Comparison of ENCODE assay signal across 30 cellular contexts in genomic region chr11:131943296-131943695, GRCh38.
DNase-seq lines count a peak whose midpoint lies in the region; ATAC-seq and TF ChIP-seq lines count a peak whose summit lies in the region.
"Had no signal": no experiment of that assay in that cellular context is flagged by ENCODE, and none has a peak within 500 bp of the region (broad histone marks: within the 10 kb centered on the region; RNA-seq: fewer than 3 reads in every experiment).

No MANE protein-coding gene starts in this region.

- H3K9me3 Mint-ChIP-seq in H9, result no peaks in the 10 kb centered on the region
- H3K9me3 Mint-ChIP-seq: activated CD4-positive, alpha-beta memory T cell treated with anti-CD3 and anti-CD28 coated beads for 36 hours; activated T-helper 1 cell treated with anti-CD3 and anti-CD28 coated beads, Interleukin-12 subunit alpha, Interleukin-12 subunit beta, Interleukin-2, Interleukin-4 antibody, amounts not matched to agents 30 ng/mL and 10 ng/mL and 1 ng/mL, durations not matched to agents 14 hours and 24 hours and 36 hours; GM23338; neural crest cell; T-helper 1 cell treated with Interleukin-12 subunit alpha and Interleukin-12 subunit beta and Interleukin-4 antibody, amounts not matched to agents 30 μg/mL and 1 μg/mL, for 36 hours had no signal

- no peak for TF ChIP-seq POLR2A in GM18505 (IDR thresholded peaks at IDR 0.05; ENCODE audit: borderline replicate concordance, extremely low read depth, insufficient read depth, insufficient read length)

- H3K9me3 ChIP-seq in H9 (ENCODE audit: control insufficient read depth, low read depth, low read length), result no peaks in the 10 kb centered on the region
- H3K9me3 ChIP-seq: colonic mucosa, pancreas, right lobe of liver, SK-N-SH, upper lobe of left lung had no signal

- H3K18ac ChIP-seq in H9 (ENCODE audit: insufficient read length, low read depth, low read length), result no peak overlapping the region

- H2BK5ac ChIP-seq in H9 (ENCODE audit: insufficient read length, low read length), result no peak overlapping the region

- H3T11ph ChIP-seq in H9 (ENCODE audit: low read length), result no peak overlapping the region

- no peak overlapping the region for H3K4ac ChIP-seq in H9 (ENCODE audit: low read depth, low read length)

- no peak overlapping the region for H2BK12ac ChIP-seq in H9 (ENCODE audit: insufficient read length, low read depth, low read length)

- no peaks in the 10 kb centered on the region for H3K79me2 ChIP-seq in H9 (ENCODE audit: insufficient read depth, low read length)

- H4K8ac ChIP-seq in H9 (replicated peaks; ENCODE audit: insufficient read length, low read depth, low read length), result no peak overlapping the region

- peak; percentile 80 for DNase-seq in COR-L47 (lab: John Stamatoyannopoulos, UW)
- DNase-seq in H9, result no peak
- DNase-seq in NCI-H69 (lab: John Stamatoyannopoulos, UW), result peak; percentile 88
- peak; percentile 70 for DNase-seq in cerebellar cortex (ENCODE audit: low spot score)
- DNase-seq in islet precursor cell, result no peak
- DNase-seq: ACHN; activated CD4-positive, alpha-beta memory T cell treated with anti-CD3 and anti-CD28 coated beads for 36 hours; activated CD8-positive, alpha-beta memory T cell treated with anti-CD3 and anti-CD28 coated beads, Interleukin-2, amount 50 U/mL, for 4 hours; activated naive CD4-positive, alpha-beta T cell treated with anti-CD3 and anti-CD28 coated beads, Interleukin-2, amount 50 U/mL, for 16 hours; amygdala; colonic mucosa; effector CD8-positive, alpha-beta T cell; IMR-90; NCI-H2029 treated with DMSO at 0.1 percent for 48 hours; NCI-H446; right lobe of liver; SK-N-SH; stimulated activated CD4-positive, alpha-beta T cell treated with anti-CD3 and anti-CD28 coated beads, Interleukin-12 subunit alpha, Interleukin-12 subunit beta, amount 100 ng/mL, for 4 hours; stimulated activated CD4-positive, alpha-beta T cell treated with anti-CD3 and anti-CD28 coated beads, Interleukin-4, amount 100 ng/mL, for 24 hours; upper lobe of left lung had no signal

- no CpG with 5 or more reads among the region's 6 CpGs for WGBS in H9 (ENCODE audit: extremely low coverage, insufficient read length, low lambda C conversion rate)

- H3K14ac ChIP-seq in H9 (ENCODE audit: insufficient read depth, low read length), result no peak overlapping the region

- no peak for TF ChIP-seq CTCF in H9 (conservative IDR thresholded peaks at IDR 0.05)

- no peak overlapping the region for H2AK5ac ChIP-seq in H9 (ENCODE audit: insufficient read length, low read length)

- H3K23me2 ChIP-seq in H9 (ENCODE audit: insufficient read length, low read depth, low read length, poor library complexity, severe bottlenecking), result no peaks in the 10 kb centered on the region

- no peaks in the 10 kb centered on the region for H3K27me3 Mint-ChIP-seq in H9 (ENCODE audit: low read depth)
- H3K27me3 Mint-ChIP-seq: activated CD4-positive, alpha-beta memory T cell treated with anti-CD3 and anti-CD28 coated beads for 36 hours had no signal

- no peaks in the 10 kb centered on the region for H4K20me1 ChIP-seq in H9 (ENCODE audit: control insufficient read depth, insufficient read depth, insufficient read length)

- no peak overlapping the region for H3K23ac ChIP-seq in H9 (ENCODE audit: insufficient read length, low read depth, low read length)

- no peak overlapping the region for H3K4me2 ChIP-seq in H9 (ENCODE audit: insufficient read depth, insufficient read length, low read length)
- H3K4me2 ChIP-seq: GM23338, SK-N-SH had no signal

- H3K4me1 ChIP-seq in H9 (ENCODE audit: insufficient read depth, low read length), result no peaks in the 10 kb centered on the region
- H3K4me1 ChIP-seq: colonic mucosa, pancreas, right lobe of liver, upper lobe of left lung had no signal

- no peaks in the 10 kb centered on the region for H3K79me1 ChIP-seq in H9 (ENCODE audit: insufficient read depth, low read depth, low read length, poor library complexity, severe bottlenecking)

- peak overlapping the region in 2 of 3 experiments; percentile 28 to 34; a peak in 1 of 7 replicates for H3K27ac Mint-ChIP-seq in H9
- H3K27ac Mint-ChIP-seq: activated CD4-positive, alpha-beta memory T cell treated with anti-CD3 and anti-CD28 coated beads for 36 hours; activated T-helper 1 cell treated with anti-CD3 and anti-CD28 coated beads, Interleukin-12 subunit alpha, Interleukin-12 subunit beta, Interleukin-2, Interleukin-4 antibody, amounts not matched to agents 30 ng/mL and 10 ng/mL and 1 ng/mL, durations not matched to agents 14 hours and 24 hours and 36 hours; GM23338; stimulated activated effector memory CD8-positive, alpha-beta T cell treated with anti-CD3 and anti-CD28 coated beads, Interleukin-12 subunit alpha, Interleukin-12 subunit beta, amount 100 ng/mL, for 72 hours; T-helper 1 cell treated with Interleukin-12 subunit alpha and Interleukin-12 subunit beta and Interleukin-4 antibody, amounts not matched to agents 30 μg/mL and 1 μg/mL, for 36 hours had no signal

- no peak overlapping the region for H3K27ac ChIP-seq in H9 (ENCODE audit: insufficient read length, low read depth, low read length)
- H3K27ac ChIP-seq: colonic mucosa, pancreas, right lobe of liver, upper lobe of left lung had no signal

- H4K5ac ChIP-seq in H9 (ENCODE audit: insufficient read length, low read depth, low read length), result no peak overlapping the region

- H2BK20ac ChIP-seq in H9 (ENCODE audit: low read depth, low read length, poor library complexity, severe bottlenecking), result no peak overlapping the region

- H3K56ac ChIP-seq in H9 (ENCODE audit: insufficient read length, low read depth, low read length), result no peak overlapping the region

- no peak overlapping the region for H4K91ac ChIP-seq in H9 (ENCODE audit: insufficient read length, low read depth, low read length)

- peaks cover under 1% of the 10 kb centered on the region in 2 experiments for H3K4me1 Mint-ChIP-seq in H9
- H3K4me1 Mint-ChIP-seq: stimulated activated effector memory CD8-positive, alpha-beta T cell treated with anti-CD3 and anti-CD28 coated beads, Interleukin-12 subunit alpha, Interleukin-12 subunit beta, amount 100 ng/mL, for 72 hours had no signal

- H2BK15ac ChIP-seq in H9 (ENCODE audit: low read depth, low read length), result no peak overlapping the region

- H3K27me3 ChIP-seq in H9 (ENCODE audit: insufficient read depth, low read length), result no peaks in the 10 kb centered on the region
- H3K27me3 ChIP-seq: colonic mucosa, pancreas, right lobe of liver, upper lobe of left lung had no signal

- no peak overlapping the region for H2BK120ac ChIP-seq in H9 (ENCODE audit: low read depth, low read length, poor library complexity, severe bottlenecking)

- no peak overlapping the region for H2AFZ ChIP-seq in H9 (ENCODE audit: low read length)
- H2AFZ ChIP-seq: GM23338 had no signal

- no peak for ATAC-seq in GM21576 (IDR thresholded peaks at IDR 0.05; ENCODE audit: unreplicated experiment)
- no peak for ATAC-seq in HG03095 (IDR thresholded peaks at IDR 0.05; ENCODE audit: unreplicated experiment)
- no peak for ATAC-seq in GM18505 (IDR thresholded peaks at IDR 0.05; ENCODE audit: unreplicated experiment)
- ATAC-seq: activated CD4-positive, CD25-positive, alpha-beta regulatory T cell treated with anti-CD3 and anti-CD28 coated beads, Interleukin-2, amount 50 U/mL, for 24 hours; GM23338; pancreas; right lobe of liver; stimulated activated effector memory CD8-positive, alpha-beta T cell treated with anti-CD3 and anti-CD28 coated beads, Interleukin-12 subunit alpha, Interleukin-12 subunit beta, amount 100 ng/mL, for 72 hours had no signal

- H3K9ac ChIP-seq in H9 (ENCODE audit: extremely low read depth, insufficient read length, low read length), result no peak overlapping the region
- H3K9ac ChIP-seq: SK-N-SH had no signal

- H3K36me3 Mint-ChIP-seq in H9 (ENCODE audit: insufficient read depth in 1 of 3, low read depth in 3 of 3), result peaks cover 0 to 2% (median 0%) of the 10 kb centered on the region in 3 experiments; a peak in 1 of 7 replicates
- H3K36me3 Mint-ChIP-seq: activated CD4-positive, alpha-beta memory T cell treated with anti-CD3 and anti-CD28 coated beads for 36 hours; stimulated activated effector memory CD8-positive, alpha-beta T cell treated with anti-CD3 and anti-CD28 coated beads, Interleukin-12 subunit alpha, Interleukin-12 subunit beta, amount 100 ng/mL, for 72 hours had no signal

- no peak overlapping the region for H3K4me3 Mint-ChIP-seq in H9
- H3K4me3 Mint-ChIP-seq: activated CD4-positive, alpha-beta memory T cell treated with anti-CD3 and anti-CD28 coated beads for 36 hours; activated T-helper 1 cell treated with anti-CD3 and anti-CD28 coated beads, Interleukin-12 subunit alpha, Interleukin-12 subunit beta, Interleukin-2, Interleukin-4 antibody, amounts not matched to agents 30 ng/mL and 10 ng/mL and 1 ng/mL, durations not matched to agents 14 hours and 24 hours and 36 hours; GM23338; neural crest cell; stimulated activated effector memory CD8-positive, alpha-beta T cell treated with anti-CD3 and anti-CD28 coated beads, Interleukin-12 subunit alpha, Interleukin-12 subunit beta, amount 100 ng/mL, for 72 hours; T-helper 1 cell treated with Interleukin-12 subunit alpha and Interleukin-12 subunit beta and Interleukin-4 antibody, amounts not matched to agents 30 μg/mL and 1 μg/mL, for 36 hours had no signal

Comparison
In these comparisons a context has a peak if more than half of its experiments do, and no peak if none do; other contexts are left out.
1. DNase-seq: peak in COR-L47 (single experiment), NCI-H69 (single experiment) and cerebellar cortex (single experiment); none in H9 (single experiment) and islet precursor cell (single experiment).